In genomic region chr6:22980446-22980845, GRCh38 we compare ENCODE assay signal across 19 cellular contexts.
DNase-seq lines count a peak whose midpoint lies in the region; ATAC-seq, FAIRE-seq and TF ChIP-seq lines count a peak whose summit lies in the region.
"Had no signal": no experiment of that assay in that cellular context is flagged by ENCODE, and none has a peak within 500 bp of the region (broad histone marks: within the 10 kb centered on the region; RNA-seq: fewer than 3 reads in every experiment).

No MANE protein-coding gene starts in this region.

- peaks cover 3% of the 10 kb centered on the region; the same call in 1 of the 2 replicates for H3K9me1 ChIP-seq in IMR-90 (ENCODE audit: insufficient read depth, low read length)

- CTCF ChIA-PET in IMR-90 (lab: Yijun Ruan, JAX): no interaction called here
- CTCF ChIA-PET in A673 (lab: Charles Lee): no interaction called here

- H3K36me3 Mint-ChIP-seq in astrocyte (ENCODE audit: low read depth, unreplicated experiment): no peaks in the 10 kb centered on the region

- no peaks in the 10 kb centered on the region for H3K79me1 ChIP-seq in IMR-90 (ENCODE audit: low read depth in 1 of 2, low read length in 2 of 2)

- H3K4me1 ChIP-seq in IMR-90 (ENCODE audit: control insufficient read depth, insufficient read depth, low read length) (no peaks in the 10 kb centered on the region), astrocyte (ENCODE audit: insufficient read depth, low read length) (no peaks in the 10 kb centered on the region), A673 (ENCODE audit: insufficient read depth, low read length, poor library complexity, severe bottlenecking) (no peaks in the 10 kb centered on the region), adrenal gland (replicated peaks in 1 of 2) (no peaks in the 10 kb centered on the region)
- H3K4me1 ChIP-seq: prostate gland, thyroid gland had no signal

- WGBS in IMR-90 (ENCODE audit: extremely low coverage in 2 of 2, insufficient read length in 1 of 2), 2 experiments: no CpG with 5 or more reads among the region's 2 CpGs
- WGBS in adrenal gland, 4 donors: 70 to 90% (median 73%) methylated on average over 2 of the region's 2 CpGs; no CpG with 5 or more reads in 1 of the 4 donors

- POLR2A ChIA-PET in IMR-90 (lab: Charles Lee; ENCODE audit: unreplicated experiment): no interaction called here
- POLR2A ChIA-PET in A673 (lab: Charles Lee; ENCODE audit: low non-redundant PET): no interaction called here

- no peaks in the 10 kb centered on the region for H3K79me2 ChIP-seq in astrocyte (ENCODE audit: insufficient read depth, low read length)

- H3K4me3 Mint-ChIP-seq in astrocyte (ENCODE audit: unreplicated experiment): no peak overlapping the region
- H3K4me3 Mint-ChIP-seq: nephron had no signal

- H2BK120ac ChIP-seq in IMR-90 (ENCODE audit: low read depth, low read length): peak overlapping the region; percentile 14; the same call in 1 of the 2 replicates

- H3K9me3 ChIP-seq in IMR-90 (ENCODE audit: control insufficient read depth, insufficient read depth, low read length): no peaks in the 10 kb centered on the region
- no peaks in the 10 kb centered on the region for H3K9me3 ChIP-seq in astrocyte (ENCODE audit: insufficient read depth, low read depth, low read length)
- no peaks in the 10 kb centered on the region for H3K9me3 ChIP-seq in A673 (ENCODE audit: low read depth, low read length, poor library complexity, severe bottlenecking)
- no peaks in the 10 kb centered on the region for H3K9me3 ChIP-seq in adrenal gland (replicated peaks in 1 of 3)
- H3K9me3 ChIP-seq: prostate gland, thyroid gland had no signal

- H3K27ac Mint-ChIP-seq in astrocyte (ENCODE audit: unreplicated experiment): no peak overlapping the region
- H3K27ac Mint-ChIP-seq: nephron had no signal

- intact Hi-C loops in IMR-90 (cut with micrococcal nuclease) (no loop called here), A673 (cut with micrococcal nuclease; ENCODE audit: unreplicated experiment) (no loop called here), adrenal gland (cut with DNase I) (no loop called here)

- peak; percentile 69 for DNase-seq in Daoy (ENCODE audit: low read depth)
- DNase-seq in IMR-90: peak; percentile 26
- DNase-seq in astrocyte (ENCODE audit: low read depth): no peak
- DNase-seq in islet precursor cell: peak; percentile 61
- no peak for DNase-seq in HUDEP-2 (lab: John Stamatoyannopoulos, UW; ENCODE audit: unreplicated experiment in 76 of 76)
- no peak for DNase-seq in A673 (ENCODE audit: low spot score)
- no peak for DNase-seq in adrenal gland
- DNase-seq: activated gamma-delta T cell, AML-193, Calu3, Kasumi-1, NCI-H1694, NCI-H446, thyroid gland had no signal

- H3K27ac ChIP-seq in IMR-90 (ENCODE audit: insufficient read depth, low read length) (no peak overlapping the region), astrocyte (ENCODE audit: low read depth, low read length) (no peak overlapping the region), A673 (ENCODE audit: low read depth, low read length, poor library complexity, severe bottlenecking) (no peak overlapping the region), adrenal gland (no peak overlapping the region)
- H3K27ac ChIP-seq: prostate gland, thyroid gland had no signal

- H2AK9ac ChIP-seq in IMR-90 (replicated peaks; ENCODE audit: low read depth, low read length, poor library complexity): peak overlapping the region; percentile 61

- H2AK5ac ChIP-seq in IMR-90 (ENCODE audit: low read depth, low read length): no peak overlapping the region

- H2AFZ ChIP-seq in IMR-90 (replicated peaks; ENCODE audit: low read length, poor library complexity): peak overlapping the region; percentile 84
- H2AFZ ChIP-seq in astrocyte (ENCODE audit: low read depth, low read length): peak overlapping the region; percentile 53

- no peak overlapping the region for H3K56ac ChIP-seq in IMR-90 (ENCODE audit: extremely low read depth, insufficient read depth, low read length)

- BruUV-seq in IMR-90 (replicated peaks; lab: Mats Ljungman, UMichigan): no TSS peak
- no TSS peak for BruUV-seq in A673 (replicated peaks; lab: Mats Ljungman, UMichigan)

- H2BK15ac ChIP-seq in IMR-90 (ENCODE audit: low read depth, low read length): no peak overlapping the region

- no peak for FAIRE-seq in astrocyte (lab: Jason Lieb, UNC)
- FAIRE-seq: endometrium, H1 had no signal

- H2BK5ac ChIP-seq in IMR-90 (ENCODE audit: low read depth, low read length, poor library complexity, severe bottlenecking): no peak overlapping the region

- TF ChIP-seq RAD21 in IMR-90 (IDR thresholded peaks at IDR 0.05; ENCODE audit: low read length): no peak

- H2BK20ac ChIP-seq in IMR-90 (ENCODE audit: low read depth, low read length): 0 out of 2 replicates have a peak overlapping the region, but pooled peaks have one; percentile 3

- H3K4ac ChIP-seq in IMR-90 (ENCODE audit: low read depth, low read length): peak overlapping the region; percentile 34; the same call in 1 of the 2 replicates

- H3K36me3 ChIP-seq in IMR-90 (ENCODE audit: control insufficient read depth, insufficient read depth, low read length): no peaks in the 10 kb centered on the region
- no peaks in the 10 kb centered on the region for H3K36me3 ChIP-seq in astrocyte (ENCODE audit: insufficient read depth, low read length)
- no peaks in the 10 kb centered on the region for H3K36me3 ChIP-seq in A673 (ENCODE audit: insufficient read depth, low read length, poor library complexity, severe bottlenecking)
- H3K36me3 ChIP-seq in adrenal gland (replicated peaks in 1 of 2): no peaks in the 10 kb centered on the region
- H3K36me3 ChIP-seq: prostate gland, thyroid gland had no signal

- no peaks in the 10 kb centered on the region for H3K27me3 ChIP-seq in IMR-90 (ENCODE audit: control insufficient read depth, insufficient read depth, low read length)
- H3K27me3 ChIP-seq in astrocyte (ENCODE audit: insufficient read depth, low read length): no peaks in the 10 kb centered on the region
- H3K27me3 ChIP-seq in A673 (replicated peaks; ENCODE audit: insufficient read depth, low read depth, low read length, poor library complexity): no peaks in the 10 kb centered on the region
- H3K27me3 ChIP-seq in adrenal gland: no peaks in the 10 kb centered on the region
- H3K27me3 ChIP-seq: thyroid gland had no signal

- no peak overlapping the region for H3K4me3 ChIP-seq in IMR-90 (ENCODE audit: insufficient read depth, low read depth, low read length)
- no peak overlapping the region for H3K4me3 ChIP-seq in astrocyte (ENCODE audit: insufficient read depth, low read depth, low read length)
- no peak overlapping the region for H3K4me3 ChIP-seq in A673 (ENCODE audit: low read depth, low read length, poor library complexity, severe bottlenecking)
- H3K4me3 ChIP-seq in adrenal gland: no peak overlapping the region
- H3K4me3 ChIP-seq: prostate gland, thyroid gland had no signal

- H3K4me2 ChIP-seq in IMR-90 (ENCODE audit: low read depth, low read length) (no peak overlapping the region), astrocyte (ENCODE audit: low read length) (no peak overlapping the region)

- peak overlapping the region; percentile 82; the same call in 1 of the 2 replicates for H3K14ac ChIP-seq in IMR-90 (replicated peaks; ENCODE audit: low read depth, low read length)

- H3K9ac ChIP-seq in IMR-90 (ENCODE audit: low read depth, low read length): no peak overlapping the region
- H3K9ac ChIP-seq in astrocyte (ENCODE audit: low read length): no peak overlapping the region

- in situ Hi-C loops in IMR-90 (cut with MboI; ENCODE audit: low sequenced_read_pairs): no loop called here

- TF ChIP-seq POLR2A in IMR-90 (IDR thresholded peaks at IDR 0.05; ENCODE audit: low read depth, low read length) (no peak), adrenal gland (IDR thresholded peaks at IDR 0.05) (no peak)

- no peaks in the 10 kb centered on the region for H3K27me3 Mint-ChIP-seq in astrocyte (ENCODE audit: low read depth, unreplicated experiment)

- ATAC-seq in IMR-90 (ENCODE audit: low read depth): peak; percentile 54
- ATAC-seq in GM21737 (IDR thresholded peaks at IDR 0.05; ENCODE audit: unreplicated experiment): no peak

- TF ChIP-seq CTCF in IMR-90 (conservative IDR thresholded peaks at IDR 0.05; ENCODE audit: low read depth, low read length) (no peak), astrocyte (IDR thresholded peaks at IDR 0.05; ENCODE audit: insufficient read depth, low read depth, low read length) (no peak), A673 (conservative IDR thresholded peaks at IDR 0.05; ENCODE audit: low read depth, low read length) (no peak), adrenal gland (IDR thresholded peaks at IDR 0.05) (no peak)

- H3K4me1 Mint-ChIP-seq in astrocyte (ENCODE audit: low read depth, unreplicated experiment): peaks cover 2% of the 10 kb centered on the region
- H3K4me1 Mint-ChIP-seq: nephron had no signal

- H4K91ac ChIP-seq in IMR-90 (ENCODE audit: insufficient read depth, low read depth, low read length): peak overlapping the region; percentile 49; the same call in 1 of the 2 replicates

- H4K20me1 ChIP-seq in IMR-90 (ENCODE audit: insufficient read depth, low read length): no peaks in the 10 kb centered on the region
- H4K20me1 ChIP-seq in astrocyte (ENCODE audit: insufficient read depth, low read length): no peaks in the 10 kb centered on the region

- dilution Hi-C loops in IMR-90 (cut with HindIII; ENCODE audit: low sequenced_read_pairs, unreplicated experiment): no loop called here

- H3K23ac ChIP-seq in IMR-90 (ENCODE audit: low read depth, low read length): no peak overlapping the region

- peaks cover 6% of the 10 kb centered on the region for H3K9me3 Mint-ChIP-seq in astrocyte (ENCODE audit: unreplicated experiment)

- H4K5ac ChIP-seq in IMR-90 (ENCODE audit: low read depth, low read length): peak overlapping the region; percentile 38; the same call in 1 of the 2 replicates

- no peak overlapping the region; a peak in 1 of 4 replicates for H4K8ac ChIP-seq in IMR-90 (ENCODE audit: low read depth in 2 of 2, low read length in 2 of 2)

- H3K18ac ChIP-seq in IMR-90 (ENCODE audit: low read depth, low read length): peak overlapping the region; percentile 17; the same call in 1 of the 2 replicates

TF ChIP-seq in IMR-90, 13 proteins besides CTCF, POLR2A, EP300 and RAD21 (continues in another document):
- TF ChIP-seq FOS (IDR thresholded peaks at IDR 0.05; ENCODE audit: low read depth, low read length) (no peak), MAZ (IDR thresholded peaks at IDR 0.05; ENCODE audit: borderline replicate concordance, low read depth, low read length) (no peak), RCOR1 (IDR thresholded peaks at IDR 0.05; ENCODE audit: insufficient replicate concordance, low read length) (no peak), USF2 (IDR thresholded peaks at IDR 0.05; ENCODE audit: low read depth, low read length) (no peak), SMC3 (IDR thresholded peaks at IDR 0.05; ENCODE audit: low read depth, low read length) (no peak), BHLHE40 (IDR thresholded peaks at IDR 0.05; ENCODE audit: low read depth, low read length) (no peak)

Comparison
In these comparisons a context has a peak if more than half of its experiments do, and no peak if none do; other contexts are left out.
1. DNase-seq: peak in Daoy (single experiment), IMR-90 (single experiment) and islet precursor cell (single experiment); none in astrocyte (single experiment), HUDEP-2 (0 of 76), A673 (single experiment) and adrenal gland (0 of 7).